ENCODE assay signal across 8 cellular contexts in the genomic region with DNA sequence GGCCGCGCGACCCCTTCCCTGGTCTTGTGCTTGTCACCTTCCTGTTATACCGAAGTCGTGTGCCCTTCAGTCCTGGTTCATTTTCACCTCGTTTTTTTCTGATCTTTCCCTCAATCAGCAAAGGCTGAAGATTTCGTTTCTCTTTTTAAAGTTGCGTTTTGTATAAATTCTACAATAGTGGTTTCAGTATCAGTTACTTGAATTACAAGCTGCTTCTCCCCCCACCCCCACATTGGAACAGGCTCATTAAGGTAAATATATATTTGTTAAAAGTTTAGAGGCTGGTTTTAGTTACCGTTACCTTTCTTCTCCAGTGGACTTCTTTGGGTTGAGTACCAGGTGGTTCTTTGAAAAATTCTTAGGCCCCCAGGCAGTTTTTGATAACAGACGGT. TPM values are rescaled to one million over a fixed set of nuclear protein-coding genes. Genes with fewer than 3 reads are reported as not detected.
A peak's percentile ranks its signal among the peaks of the same experiment; 100 is the strongest.
DNase-seq lines count a peak whose midpoint lies in the region; ATAC-seq, FAIRE-seq and TF ChIP-seq lines count a peak whose summit lies in the region.

No MANE protein-coding gene starts in this region.

- no peak overlapping the region for H3K14ac ChIP-seq in mesenchymal stem cell (ENCODE audit: low read length in 2 of 2)

- FAIRE-seq in RCC 7860 (lab: Jason Lieb, UNC), result no peak

- no peak overlapping the region for H2BK15ac ChIP-seq in mesenchymal stem cell (ENCODE audit: low read depth, poor library complexity, severe bottlenecking)

- 3% methylated on average over 4 of the region's 10 CpGs for WGBS in mesenchymal stem cell

- no peak for ATAC-seq in GM18502 (IDR thresholded peaks at IDR 0.05; ENCODE audit: poor library complexity, unreplicated experiment)

- H3K4me1 ChIP-seq in BLaER1 (peaks cover 88% of the 10 kb centered on the region), HEK293 (ENCODE audit: control insufficient read depth, insufficient read depth, low read length) (peaks cover 13% of the 10 kb centered on the region), mesenchymal stem cell (ENCODE audit: control insufficient read depth, insufficient read depth, low read depth, low read length) (peaks cover 3% of the 10 kb centered on the region)

- H3K27ac ChIP-seq in BLaER1 (peak overlapping the region; percentile 98), HEK293 (ENCODE audit: extremely low read depth, low read depth, low read length) (peak overlapping the region; percentile 94; the same call in 1 of the 2 replicates), angular gyrus (ENCODE audit: low read depth, low read length) (peak overlapping the region; percentile 94), mesenchymal stem cell (ENCODE audit: low read length, poor library complexity, severe bottlenecking) (no peak overlapping the region)

- H3K18ac ChIP-seq in mesenchymal stem cell (ENCODE audit: low read depth in 1 of 2, low read length in 2 of 2), result peak overlapping the region; percentile 72 to 98

- peak overlapping the region; percentile 96 for H3K9ac ChIP-seq in BLaER1
- H3K9ac ChIP-seq in mesenchymal stem cell (ENCODE audit: low read length), result peak overlapping the region; percentile 94

- no peak overlapping the region for H2BK120ac ChIP-seq in mesenchymal stem cell (ENCODE audit: low read depth, low read length)

- no peak overlapping the region for H2BK5ac ChIP-seq in mesenchymal stem cell (ENCODE audit: low read depth, low read length, poor library complexity, severe bottlenecking)

- no peak overlapping the region for H2BK12ac ChIP-seq in mesenchymal stem cell (ENCODE audit: low read length in 2 of 2)

- no peaks in the 10 kb centered on the region for H3K27me3 ChIP-seq in BLaER1
- H3K27me3 ChIP-seq in mesenchymal stem cell (ENCODE audit: control insufficient read depth in 1 of 2, insufficient read depth in 1 of 2, low read length in 2 of 2), result no peaks in the 10 kb centered on the region

- peak overlapping the region in 1 of 2 experiments; percentile 40 for H3K4ac ChIP-seq in mesenchymal stem cell (ENCODE audit: low read depth in 1 of 2, low read length in 2 of 2)

- no peak for DNase-seq in mesenchymal stem cell
- no peak for DNase-seq in RCC 7860 (ENCODE audit: low spot score)
- no peak for DNase-seq in GF-D8 (lab: John Stamatoyannopoulos, UW)
- no peak for DNase-seq in mucosa of gallbladder (ENCODE audit: low spot score)

- no peak for TF ChIP-seq CTCF in HEK293 (tag by site-specific recombination; IDR thresholded peaks at IDR 0.05)

- peak overlapping the region; percentile 94 for H3K4me2 ChIP-seq in BLaER1
- H3K4me2 ChIP-seq in mesenchymal stem cell (ENCODE audit: low read length, poor library complexity, severe bottlenecking), result peak overlapping the region; percentile 44

- H3K36me3 ChIP-seq in BLaER1, result peaks cover 25% of the 10 kb centered on the region
- peaks cover 22 to 25% of the 10 kb centered on the region in 2 experiments for H3K36me3 ChIP-seq in HEK293 (ENCODE audit: control insufficient read depth in 2 of 2, insufficient read depth in 1 of 2, low read length in 2 of 2)
- H3K36me3 ChIP-seq in mesenchymal stem cell (ENCODE audit: control insufficient read depth in 1 of 2, insufficient read depth in 2 of 2, low read depth in 1 of 2, low read length in 2 of 2), result peaks cover 5 to 26% of the 10 kb centered on the region in 2 experiments

- H3K4me3 ChIP-seq in BLaER1, result peak overlapping the region; percentile 90
- peak overlapping the region; percentile 96 for H3K4me3 ChIP-seq in HEK293 (ENCODE audit: low read depth, low read length)
- H3K4me3 ChIP-seq in mesenchymal stem cell (ENCODE audit: insufficient read depth in 1 of 2, low read depth in 1 of 2, low read length in 2 of 2), result peak overlapping the region; percentile 97 to 99

- peaks cover 3% of the 10 kb centered on the region for H3K79me1 ChIP-seq in mesenchymal stem cell (replicated peaks; ENCODE audit: low read length, poor library complexity, severe bottlenecking)

- H3K23ac ChIP-seq in mesenchymal stem cell (ENCODE audit: low read length in 2 of 2), result no peak overlapping the region

- H4K8ac ChIP-seq in mesenchymal stem cell (ENCODE audit: low read length), result no peak overlapping the region

- peaks cover 53% of the 10 kb centered on the region for H4K20me1 ChIP-seq in BLaER1

- CTCF ChIA-PET in HEK293 (lab: Yijun Ruan, JAX), result interaction anchor here (0.6 to 5.6 kb wide), 7 partner anchors 19 to 576 kb away, joined by 3 to 185 read pairs (median 3); no protein-coding TSS in a partner anchor

- POLR2A ChIA-PET in HEK293 (lab: Yijun Ruan, JAX), result no interaction called here

- H4K91ac ChIP-seq in mesenchymal stem cell (ENCODE audit: low read length), result no peak overlapping the region

- no peak overlapping the region for H2AK5ac ChIP-seq in mesenchymal stem cell (ENCODE audit: low read length, severe bottlenecking)

- no peak overlapping the region for H2AFZ ChIP-seq in mesenchymal stem cell (ENCODE audit: low read depth, low read length)

- 0 out of 2 replicates have a peak, but pooled peaks cover 4% of the 10 kb centered on the region for H3K9me3 ChIP-seq in BLaER1
- H3K9me3 ChIP-seq in HEK293 (ENCODE audit: control insufficient read depth, insufficient read depth, low read depth, low read length), result no peaks in the 10 kb centered on the region
- no peaks in the 10 kb centered on the region for H3K9me3 ChIP-seq in mesenchymal stem cell (ENCODE audit: control insufficient read depth, low read length)

TF ChIP-seq in HEK293, 187 proteins besides CTCF, POLR2A, EP300 and RAD21:
- 0 out of 2 replicates have a peak, but pooled peaks have one; percentile 6 for TF ChIP-seq ZFP3 (tag by site-specific recombination; IDR thresholded peaks at IDR 0.05; ENCODE audit: low read depth)
- TF ChIP-seq ZNF335 (tag by site-specific recombination; conservative IDR thresholded peaks at IDR 0.05), result peak; percentile 27; the same call in 1 of the 2 replicates
- 0 out of 2 replicates have a peak, but pooled peaks have one; percentile 10 for TF ChIP-seq ZNF398 (tag by site-specific recombination; IDR thresholded peaks at IDR 0.05)
- TF ChIP-seq SCRT1 (tag by site-specific recombination; IDR thresholded peaks at IDR 0.05; ENCODE audit: borderline replicate concordance), result 0 out of 2 replicates have a peak, but pooled peaks have one; percentile 41
- peak; percentile 9; the same call in 1 of the 2 replicates for TF ChIP-seq ZNF660 (tag by site-specific recombination; IDR thresholded peaks at IDR 0.05)
- TF ChIP-seq PRDM10 (tag by site-specific recombination; IDR thresholded peaks at IDR 0.05), result peak; percentile 37
- TF ChIP-seq ZNF362 (tag by site-specific recombination; IDR thresholded peaks at IDR 0.05), result 0 out of 2 replicates have a peak, but pooled peaks have one; percentile 43
- TF ChIP-seq ZBTB17 (tag by site-specific recombination; IDR thresholded peaks at IDR 0.05), result no peak
- TF ChIP-seq ZNF324 (tag by site-specific recombination; IDR thresholded peaks at IDR 0.05), result 0 out of 2 replicates have a peak, but pooled peaks have one; percentile 26
- no peak for TF ChIP-seq ZNF529 (tag by site-specific recombination; IDR thresholded peaks at IDR 0.05; ENCODE audit: insufficient replicate concordance)

RNA-seq across cellular contexts. Expression of gene SUB1, which starts 0.9 kb away (rescaled TPM):
- polyA plus RNA-seq in mesenchymal stem cell (2013, experiment 1 of 2), result 466 TPM
- 578 TPM for polyA plus RNA-seq in mesenchymal stem cell (2013, experiment 2 of 2)
- 152 TPM for total RNA-seq in mucosa of gallbladder
